Comparison of ENCODE assay signal across 12 cellular contexts in genomic region chr15:77002436-77002835, GRCh38. TPM values are rescaled to one million over a fixed set of nuclear protein-coding genes. Genes with fewer than 3 reads are reported as not detected.
A peak's percentile ranks its signal among the peaks of the same experiment; 100 is the strongest.
DNase-seq lines count a peak whose midpoint lies in the region; ATAC-seq, FAIRE-seq and TF ChIP-seq lines count a peak whose summit lies in the region.
"Had no signal": no experiment of that assay in that cellular context is flagged by ENCODE, and none has a peak within 500 bp of the region (broad histone marks: within the 10 kb centered on the region; RNA-seq: fewer than 3 reads in every experiment).

No MANE protein-coding gene starts in this region.

- no peaks in the 10 kb centered on the region for H3K36me3 ChIP-seq in lower lobe of right lung

- DNase-seq in AG10803 (ENCODE audit: low read depth) (peak; percentile 65), GM19239 (ENCODE audit: insufficient read length, low spot score) (no peak), lower lobe of right lung (peak; percentile 37), sciatic nerve (ENCODE audit: low spot score) (no peak), NOMO-1 treated with DMSO at 0.1 percent for 48 hours (lab: John Stamatoyannopoulos, UW; ENCODE audit: unreplicated experiment) (no peak), KG1 (lab: John Stamatoyannopoulos, UW) (no peak), HTR-8/SVneo (ENCODE audit: insufficient read length, low spot score) (no peak)
- DNase-seq in activated CD8-positive, alpha-beta T cell treated with anti-CD3 and anti-CD28 coated beads, Interleukin-2, amount 10 ng/mL, durations not matched to agents 7 days and 5 days: peak; percentile 48
- DNase-seq: cortex of kidney, foreskin fibroblast, NCI-H69 had no signal

- intact Hi-C loops in lower lobe of right lung (cut with DNase I) (no loop called here), sciatic nerve (cut with DNase I) (no loop called here)

- peaks cover 31% of the 10 kb centered on the region for H3K4me1 ChIP-seq in lower lobe of right lung

- H3K4me1 Mint-ChIP-seq in activated CD8-positive, alpha-beta T cell treated with anti-CD3 and anti-CD28 coated beads, Interleukin-2, amount 10 ng/mL, durations not matched to agents 7 days and 5 days (ENCODE audit: low read depth): peaks cover 97% of the 10 kb centered on the region

- no peaks in the 10 kb centered on the region for H3K27me3 ChIP-seq in lower lobe of right lung (ENCODE audit: low read depth)

- TF ChIP-seq CTCF in AG10803 (conservative IDR thresholded peaks at IDR 0.05; ENCODE audit: low read length) (no peak), lower lobe of right lung (IDR thresholded peaks at IDR 0.05) (no peak)

- POLR2A ChIA-PET in activated CD8-positive, alpha-beta T cell treated with anti-CD3 and anti-CD28 coated beads, Interleukin-2, amount 10 ng/mL, durations not matched to agents 7 days and 5 days (lab: Charles Lee): interaction anchor here (1.2 to 1.3 kb wide), 4 partner anchors 11 to 71 kb away, joined by 3 to 6 read pairs (median 4); partner anchors contain the start of gene RCN2

- H3K36me3 Mint-ChIP-seq in activated CD8-positive, alpha-beta T cell treated with anti-CD3 and anti-CD28 coated beads, Interleukin-2, amount 10 ng/mL, durations not matched to agents 7 days and 5 days (ENCODE audit: low read depth): peaks cover 89% of the 10 kb centered on the region

- H3K9me3 Mint-ChIP-seq in activated CD8-positive, alpha-beta T cell treated with anti-CD3 and anti-CD28 coated beads, Interleukin-2, amount 10 ng/mL, durations not matched to agents 7 days and 5 days (ENCODE audit: insufficient read depth): no peaks in the 10 kb centered on the region

- peak overlapping the region; percentile 76 for H3K4me3 Mint-ChIP-seq in activated CD8-positive, alpha-beta T cell treated with anti-CD3 and anti-CD28 coated beads, Interleukin-2, amount 10 ng/mL, durations not matched to agents 7 days and 5 days

- CTCF ChIA-PET in activated CD8-positive, alpha-beta T cell treated with anti-CD3 and anti-CD28 coated beads, Interleukin-2, amount 10 ng/mL, durations not matched to agents 7 days and 5 days (lab: Charles Lee): interaction anchor here (1.2 to 6.5 kb wide), 5 partner anchors 10 to 98 kb away, joined by 3 to 42 read pairs (median 4); no protein-coding TSS in a partner anchor

- H3K27ac Mint-ChIP-seq in activated CD8-positive, alpha-beta T cell treated with anti-CD3 and anti-CD28 coated beads, Interleukin-2, amount 10 ng/mL, durations not matched to agents 7 days and 5 days: peak overlapping the region; percentile 95

- H3K4me3 ChIP-seq in AG10803 (ENCODE audit: low read length) (no peak overlapping the region), lower lobe of right lung (no peak overlapping the region)

- peak overlapping the region; percentile 31 for H3K27ac ChIP-seq in lower lobe of right lung

- no peaks in the 10 kb centered on the region for H3K9me3 ChIP-seq in lower lobe of right lung

- peak; percentile 4 for FAIRE-seq in GM19239 (lab: Jason Lieb, UNC)
- FAIRE-seq in HTR-8/SVneo (lab: Jason Lieb, UNC): no peak

- H3K27me3 Mint-ChIP-seq in activated CD8-positive, alpha-beta T cell treated with anti-CD3 and anti-CD28 coated beads, Interleukin-2, amount 10 ng/mL, durations not matched to agents 7 days and 5 days (ENCODE audit: low read depth): no peaks in the 10 kb centered on the region

- ATAC-seq in activated CD8-positive, alpha-beta T cell treated with anti-CD3 and anti-CD28 coated beads, Interleukin-2, amount 10 ng/mL, durations not matched to agents 7 days and 5 days: no peak
- no peak for ATAC-seq in lower lobe of right lung
- no peak for ATAC-seq in sciatic nerve

RNA-seq across cellular contexts. Expression of gene PSTPIP1, which starts 7.5 kb away (rescaled TPM):
- 100 to 1,000 TPM; 208 to 212 TPM for total RNA-seq in activated CD8-positive, alpha-beta T cell treated with anti-CD3 and anti-CD28 coated beads, Interleukin-2, amount 10 ng/mL, durations not matched to agents 7 days and 5 days
- total RNA-seq in lower lobe of right lung: 18.4 TPM
- 17.7 TPM for total RNA-seq in sciatic nerve
- total RNA-seq: osteoblast had no signal

Comparison
In these comparisons a context has a peak if more than half of its experiments do, and no peak if none do; other contexts are left out.
1. DNase-seq: peak in AG10803 (single experiment), activated CD8-positive, alpha-beta T cell treated with anti-CD3 and anti-CD28 coated beads, Interleukin-2, amount 10 ng/mL, durations not matched to agents 7 days and 5 days (single experiment) and lower lobe of right lung (single experiment); none in GM19239 (single experiment), sciatic nerve (single experiment), NOMO-1 treated with DMSO at 0.1 percent for 48 hours (single experiment), KG1 (single experiment) and HTR-8/SVneo (single experiment).
2. RNA of gene PSTPIP1, which starts 7.5 kb away (total RNA-seq): 208 to 212 TPM in activated CD8-positive, alpha-beta T cell treated with anti-CD3 and anti-CD28 coated beads, Interleukin-2, amount 10 ng/mL, durations not matched to agents 7 days and 5 days; 18.4 TPM in lower lobe of right lung (single experiment) and 17.7 TPM in sciatic nerve (single experiment); every median in the first group is over 10 times any median in the second.